Comparison of ENCODE assay signal across 2 cellular contexts in genomic region chr10:59025981-59026730, GRCh38.
TF ChIP-seq lines count a peak whose summit lies in the region.

No MANE protein-coding gene starts in this region.

TF ChIP-seq in HepG2, 621 proteins besides CTCF, POLR2A, EP300 and RAD21:
- TF ChIP-seq ZSCAN21 (CRISPR knock-in tag; IDR thresholded peaks at IDR 0.05; ENCODE audit: borderline replicate concordance), result no peak
- TF ChIP-seq ZNF687 (CRISPR knock-in tag; IDR thresholded peaks at IDR 0.05), result peak; percentile 22; the same call in 1 of the 2 replicates
- 0 out of 2 replicates have a peak, but pooled peaks have one; percentile 24 for TF ChIP-seq ZBTB4 (CRISPR knock-in tag; IDR thresholded peaks at IDR 0.05; ENCODE audit: borderline replicate concordance)
- TF ChIP-seq THAP7 (CRISPR knock-in tag; IDR thresholded peaks at IDR 0.05), result no peak

TF ChIP-seq in H1, 55 proteins besides CTCF, POLR2A, EP300 and RAD21:
- TF ChIP-seq EZH2 (IDR thresholded peaks at IDR 0.05; ENCODE audit: low read depth, low read length, severe bottlenecking) (no peak), E2F6 (IDR thresholded peaks at IDR 0.05) (peak; percentile 61)
TF ChIP-seq in H1: peak in this region for 1.
